In genomic region chr18:9612989-9613388, GRCh38 we compare ENCODE assay signal across 8 cellular contexts. TPM values are rescaled to one million over a fixed set of nuclear protein-coding genes. Genes with fewer than 3 reads are reported as not detected.
DNase-seq lines count a peak whose midpoint lies in the region; ATAC-seq and TF ChIP-seq lines count a peak whose summit lies in the region.

No MANE protein-coding gene starts in this region.

- H3K27me3 Mint-ChIP-seq in CD8-positive, alpha-beta T cell (ENCODE audit: low read depth) = no peaks in the 10 kb centered on the region

- no peaks in the 10 kb centered on the region for H3K9me3 Mint-ChIP-seq in CD8-positive, alpha-beta T cell

- H3K4me3 ChIP-seq in CD8-positive, alpha-beta T cell (ENCODE audit: low read depth, low read length) = peak overlapping the region; percentile 64
- H3K4me3 ChIP-seq in coronary artery = peak overlapping the region; percentile 95
- peak overlapping the region; percentile 84 for H3K4me3 ChIP-seq in neural cell (ENCODE audit: low read length)

- no peaks in the 10 kb centered on the region for H3K27me3 ChIP-seq in CD8-positive, alpha-beta T cell (ENCODE audit: insufficient read depth, low read length)
- H3K27me3 ChIP-seq in neural cell (ENCODE audit: insufficient read depth, low read depth, low read length) = no peaks in the 10 kb centered on the region

- H3K4me1 Mint-ChIP-seq in CD8-positive, alpha-beta T cell (ENCODE audit: low read depth) = peaks cover 47% of the 10 kb centered on the region

- H3K9ac ChIP-seq in neural cell (ENCODE audit: low read length) = peak overlapping the region; percentile 72

- peaks cover 6% of the 10 kb centered on the region for H3F3A ChIP-seq in neural cell (ENCODE audit: insufficient read depth, low read length, poor library complexity, severe bottlenecking)

- peaks cover 13% of the 10 kb centered on the region for H3K36me3 Mint-ChIP-seq in CD8-positive, alpha-beta T cell

- ATAC-seq in CD8-positive, alpha-beta T cell = no peak
- no peak for ATAC-seq in HG02884 (IDR thresholded peaks at IDR 0.05; ENCODE audit: unreplicated experiment)

- peaks cover 20% of the 10 kb centered on the region for H3K4me1 ChIP-seq in CD8-positive, alpha-beta T cell (ENCODE audit: insufficient read depth, low read length)

- H3K9me3 ChIP-seq in CD8-positive, alpha-beta T cell (ENCODE audit: low read length) = no peaks in the 10 kb centered on the region
- no peaks in the 10 kb centered on the region for H3K9me3 ChIP-seq in neural cell (ENCODE audit: low read length)

- peak overlapping the region; percentile 94 for H3K4me3 Mint-ChIP-seq in CD8-positive, alpha-beta T cell

- no peak overlapping the region for H3K27ac ChIP-seq in CD8-positive, alpha-beta T cell (ENCODE audit: low read depth, low read length)
- peak overlapping the region in 1 of 2 donors; percentile 97 for H3K27ac ChIP-seq in coronary artery
- no peak overlapping the region for H3K27ac ChIP-seq in neural cell (ENCODE audit: low read length)

- TF ChIP-seq RAD21 in neural cell (conservative IDR thresholded peaks at IDR 0.05) = no peak

- peak overlapping the region; percentile 98 for H3K4me2 ChIP-seq in neural cell (ENCODE audit: low read length)

- TF ChIP-seq EP300 in neural cell (conservative IDR thresholded peaks at IDR 0.05; ENCODE audit: poor library complexity, severe bottlenecking) = no peak

- no peak for TF ChIP-seq CTCF in CD8-positive, alpha-beta T cell (IDR thresholded peaks at IDR 0.05)
- TF ChIP-seq CTCF in coronary artery (IDR thresholded peaks at IDR 0.05) (no peak), neural cell (IDR thresholded peaks at IDR 0.05; ENCODE audit: poor library complexity, severe bottlenecking) (no peak)

- H4K20me1 ChIP-seq in neural cell (ENCODE audit: insufficient read depth) = no peaks in the 10 kb centered on the region

- intact Hi-C loops in CD8-positive, alpha-beta T cell (cut with DNase I, micrococcal nuclease) = loop anchor here (2.0 to 10.0 kb wide), 14 partner anchors 60 to 1006 kb away; partner anchors contain the start of genes MTCL1 (in 2 of the 2), NAPG (in 2 of the 2), NDUFV2 (in 2 of the 2) and ANKRD12 (in 1 of the 2)

- no peaks in the 10 kb centered on the region for H3K9me2 ChIP-seq in neural cell (ENCODE audit: insufficient read depth, low read length)

- H3K36me3 ChIP-seq in CD8-positive, alpha-beta T cell (ENCODE audit: insufficient read depth, low read length) = no peaks in the 10 kb centered on the region
- H3K36me3 ChIP-seq in neural cell (ENCODE audit: insufficient read depth, low read length) = no peaks in the 10 kb centered on the region

- POLR2A ChIA-PET in CD8-positive, alpha-beta T cell (lab: Charles Lee) = no interaction called here

- H3K27ac Mint-ChIP-seq in CD8-positive, alpha-beta T cell = peak overlapping the region; percentile 89

- CTCF ChIA-PET in CD8-positive, alpha-beta T cell (lab: Charles Lee) = interaction anchor here (1.5 to 1.7 kb wide), 3 partner anchors 12 to 56 kb away, joined by 5 to 11 read pairs (median 9); no protein-coding TSS in a partner anchor

- DNase-seq in CD8-positive, alpha-beta T cell = no peak
- DNase-seq in M059J (ENCODE audit: low read depth) (peak; percentile 11), coronary artery (ENCODE audit: low spot score) (no peak), SIG-M5 (lab: John Stamatoyannopoulos, UW) (no peak), NCI-H1930 (lab: John Stamatoyannopoulos, UW) (no peak), dedifferentiated amniotic fluid mesenchymal stem cell (ENCODE audit: extremely low spot score) (no peak)

- no peak overlapping the region for H2AFZ ChIP-seq in neural cell (ENCODE audit: low read depth, low read length)

- H3K79me2 ChIP-seq in neural cell (replicated peaks; ENCODE audit: insufficient read depth, low read length) = peaks cover 61% of the 10 kb centered on the region

TF ChIP-seq in neural cell, 6 proteins besides CTCF, POLR2A, EP300 and RAD21:
- TF ChIP-seq POLR2AphosphoS5 (IDR thresholded peaks at IDR 0.05) (no peak), REST (IDR thresholded peaks at IDR 0.05; ENCODE audit: borderline replicate concordance) (no peak), TAF1 (IDR thresholded peaks at IDR 0.05; ENCODE audit: low read depth) (no peak), SMC3 (conservative IDR thresholded peaks at IDR 0.05; ENCODE audit: poor library complexity) (no peak), EZH2 (IDR thresholded peaks at IDR 0.05; ENCODE audit: borderline replicate concordance, insufficient read depth, low read length, poor library complexity, severe bottlenecking) (no peak), MXI1 (conservative IDR thresholded peaks at IDR 0.05; ENCODE audit: poor library complexity, severe bottlenecking) (no peak)

RNA-seq across cellular contexts. Expression of gene PPP4R1, which starts 1.4 kb away (rescaled TPM):
- 10 to 100 TPM; 35.1 to 40.1 TPM for total RNA-seq in CD8-positive, alpha-beta T cell
- total RNA-seq in M059J (2014; rRNA removed; shearing (Covaris generic)) = 82.5 and 86.4 TPM in 2 replicates
- 127 and 134 TPM in 2 replicates for polyA plus RNA-seq in neural cell
- polyA minus RNA-seq in neural cell = 282 and 284 TPM in 2 replicates
